ENCODE assay signal across 21 cellular contexts in the genomic region with DNA sequence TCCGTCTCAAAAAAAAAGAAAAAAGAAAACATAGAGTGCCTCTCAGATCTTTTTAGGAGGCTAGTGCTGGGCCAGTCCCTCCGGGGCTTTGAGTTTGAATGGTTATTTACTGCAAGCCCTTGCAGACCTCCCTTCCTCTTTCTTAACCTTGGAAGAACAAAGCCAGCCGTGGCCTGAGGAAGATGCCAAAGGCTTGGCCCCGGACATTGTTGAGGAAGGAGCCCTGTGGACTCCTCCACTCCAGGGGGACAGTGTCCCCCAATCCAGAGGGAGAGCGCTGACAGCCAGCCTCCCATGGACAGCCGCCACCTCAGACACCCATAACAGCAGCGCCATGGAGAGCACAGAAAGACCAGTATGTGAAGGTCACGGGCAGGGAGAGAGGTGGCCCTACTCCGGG.
"Had no signal": no experiment of that assay in that cellular context is flagged by ENCODE, and none has a peak within 500 bp of the region (broad histone marks: within the 10 kb centered on the region; RNA-seq: fewer than 3 reads in every experiment).

No MANE protein-coding gene starts in this region.

- H3K36me3 ChIP-seq: gastrocnemius medialis, heart right ventricle, tibial nerve, WERI-Rb-1 had no signal

- DNase-seq: activated CD4-positive, alpha-beta memory T cell treated with anti-CD3 and anti-CD28 coated beads for 36 hours; activated CD4-positive, alpha-beta T cell treated with anti-CD3 and anti-CD28 coated beads for 36 hours; activated effector memory CD4-positive, alpha-beta T cell treated with Interleukin-2 at 50 U/mL for 16 hours; activated naive CD4-positive, alpha-beta T cell treated with anti-CD3 and anti-CD28 coated beads, Interleukin-2, amount 50 U/mL, for 16 hours; activated T-cell treated with anti-CD3 and anti-CD28 coated beads, Interleukin-2, amount 50 U/mL, for 24 hours; endodermal cell; gastrocnemius medialis; heart right ventricle; left colon; mammary epithelial cell; mucosa of descending colon; natural killer cell; stimulated activated CD4-positive, alpha-beta T cell treated with anti-CD3 and anti-CD28 coated beads, Interleukin-2, amount 100 ng/mL, for 48 hours; stimulated activated naive CD4-positive, alpha-beta T cell; substantia nigra; T1000; WERI-Rb-1 had no signal

- H3K27ac ChIP-seq: gastrocnemius medialis, tibial nerve, WERI-Rb-1 had no signal

- FAIRE-seq: astrocyte, bronchial epithelial cell, islet of Langerhans had no signal

- H3K4me3 ChIP-seq: gastrocnemius medialis, heart right ventricle, mucosa of descending colon, tibial nerve had no signal

- H3K9me3 ChIP-seq: gastrocnemius medialis, heart right ventricle, mucosa of descending colon, tibial nerve had no signal

- H3K27me3 ChIP-seq: gastrocnemius medialis had no signal

- ATAC-seq: activated CD4-positive, alpha-beta T cell treated with anti-CD3 and anti-CD28 coated beads for 36 hours; gastrocnemius medialis; left colon; mucosa of descending colon; natural killer cell had no signal
